1 cellular context compared by ENCODE assay signal in genomic region chr6:146890644-146891434, GRCh38.
TF ChIP-seq lines count a peak whose summit lies in the region.

No MANE protein-coding gene starts in this region.

TF ChIP-seq in K562, 482 proteins besides CTCF, POLR2A, EP300 and RAD21 (continued from another document and continues in another):
- TF ChIP-seq ZBTB2 (IDR thresholded peaks at IDR 0.05) = no peak
- TF ChIP-seq KAT2B (IDR thresholded peaks at IDR 0.05; ENCODE audit: low read depth, low read length) = no peak
- TF ChIP-seq PRMT5 (CRISPR knock-in tag; IDR thresholded peaks at IDR 0.05) = no peak
- no peak for TF ChIP-seq ZNF778 (CRISPR knock-in tag; IDR thresholded peaks at IDR 0.05)
- no peak for TF ChIP-seq TCF7L2 (IDR thresholded peaks at IDR 0.05; ENCODE audit: low read depth, low read length)
- no peak for TF ChIP-seq ZEB2 (IDR thresholded peaks at IDR 0.05)
- TF ChIP-seq JUND (IDR thresholded peaks at IDR 0.05; ENCODE audit: borderline replicate concordance, low read depth, low read length) = peak; percentile 20; the same call in 1 of the 2 replicates
- peak; percentile 64; the same call in 2 of the 3 replicates for TF ChIP-seq JUND (tag; IDR thresholded peaks at IDR 0.05; ENCODE audit: borderline replicate concordance, low read depth, low read length)
- TF ChIP-seq NFIX (CRISPR knock-in tag; IDR thresholded peaks at IDR 0.05; ENCODE audit: low read depth) = no peak
- TF ChIP-seq MLX (CRISPR knock-in tag; conservative IDR thresholded peaks at IDR 0.05) = no peak
- no peak for TF ChIP-seq MBD1 (CRISPR knock-in tag; IDR thresholded peaks at IDR 0.05)
- TF ChIP-seq THRA (IDR thresholded peaks at IDR 0.05) = no peak
- no peak for TF ChIP-seq CHCHD3 (CRISPR knock-in tag; IDR thresholded peaks at IDR 0.05)
- no peak for TF ChIP-seq MED1 (CRISPR knock-in tag; IDR thresholded peaks at IDR 0.05; ENCODE audit: borderline replicate concordance)
- TF ChIP-seq POLR2H (tag; IDR thresholded peaks at IDR 0.05; ENCODE audit: low read depth) = no peak
- TF ChIP-seq PATZ1 (CRISPR knock-in tag; IDR thresholded peaks at IDR 0.05; ENCODE audit: borderline replicate concordance) = no peak
- no peak for TF ChIP-seq NFXL1 (CRISPR knock-in tag; IDR thresholded peaks at IDR 0.05)
- TF ChIP-seq FOXK1 (CRISPR knock-in tag; IDR thresholded peaks at IDR 0.05; ENCODE audit: borderline replicate concordance) = no peak
- TF ChIP-seq NR2C2 (CRISPR knock-in tag; IDR thresholded peaks at IDR 0.05) = no peak
- TF ChIP-seq NR2C2 (tag; IDR thresholded peaks at IDR 0.05) = no peak; the same call in 1 of the 2 replicates
- TF ChIP-seq MYBL2 (IDR thresholded peaks at IDR 0.05; ENCODE audit: low read depth) = no peak
- TF ChIP-seq MYBL2 (CRISPR knock-in tag; IDR thresholded peaks at IDR 0.05; ENCODE audit: borderline replicate concordance) = no peak
- TF ChIP-seq ZFPM2 (CRISPR knock-in tag; IDR thresholded peaks at IDR 0.05) = no peak
- no peak for TF ChIP-seq SMARCC2 (IDR thresholded peaks at IDR 0.05; ENCODE audit: low read depth)
- TF ChIP-seq CCNT2 (IDR thresholded peaks at IDR 0.05; ENCODE audit: borderline replicate concordance, extremely low read depth, insufficient read length, low read depth, low read length) = no peak
- TF ChIP-seq SAP30 (IDR thresholded peaks at IDR 0.05; ENCODE audit: borderline replicate concordance, insufficient read depth, low read depth, low read length, poor library complexity, severe bottlenecking) = no peak
- no peak for TF ChIP-seq ZNF12 (CRISPR knock-in tag; IDR thresholded peaks at IDR 0.05)
- TF ChIP-seq ZNF717 (CRISPR knock-in tag; IDR thresholded peaks at IDR 0.05) = no peak
- TF ChIP-seq SNAPC5 (CRISPR knock-in tag; IDR thresholded peaks at IDR 0.05) = no peak
- TF ChIP-seq ZNF696 (CRISPR knock-in tag; conservative IDR thresholded peaks at IDR 0.05) = no peak
- no peak for TF ChIP-seq RFX5 (IDR thresholded peaks at IDR 0.05; ENCODE audit: low read depth, low read length)
- TF ChIP-seq MIER1 (IDR thresholded peaks at IDR 0.05; ENCODE audit: low read depth) = no peak
- TF ChIP-seq CHD4 (IDR thresholded peaks at IDR 0.05; ENCODE audit: insufficient read depth, insufficient replicate concordance, low read depth, low read length, poor library complexity, severe bottlenecking) = no peak
- peak; percentile 59; the same call in 1 of the 2 replicates for TF ChIP-seq ZBTB9 (CRISPR knock-in tag; IDR thresholded peaks at IDR 0.05)
- TF ChIP-seq ZNF449 (CRISPR knock-in tag; IDR thresholded peaks at IDR 0.05) = peak; percentile 79
- no peak for TF ChIP-seq ZNF274 (IDR thresholded peaks at IDR 0.05; ENCODE audit: borderline replicate concordance, low read depth, low read length)
- peak; percentile 67 for TF ChIP-seq NFE2 (IDR thresholded peaks at IDR 0.05; ENCODE audit: low read depth)
- TF ChIP-seq HDAC8 (tag; IDR thresholded peaks at IDR 0.05) = no peak
- TF ChIP-seq RNF2 (IDR thresholded peaks at IDR 0.05) = peak; percentile 68
- peak; percentile 74; the same call in 1 of the 2 replicates for TF ChIP-seq ZNF644 (tag; IDR thresholded peaks at IDR 0.05; ENCODE audit: low read depth)
- no peak for TF ChIP-seq NCOA4 (IDR thresholded peaks at IDR 0.05; ENCODE audit: partially characterized antibody)
- TF ChIP-seq CSDE1 (IDR thresholded peaks at IDR 0.05) = no peak
- TF ChIP-seq NUFIP1 (IDR thresholded peaks at IDR 0.05; ENCODE audit: partially characterized antibody) = no peak
- no peak for TF ChIP-seq ADNP (tag; IDR thresholded peaks at IDR 0.05)
- no peak for TF ChIP-seq EZH2 (IDR thresholded peaks at IDR 0.05; ENCODE audit: borderline replicate concordance, low read depth, low read length)
- TF ChIP-seq DNMT1 (IDR thresholded peaks at IDR 0.05) = no peak
- no peak for TF ChIP-seq ZNF695 (CRISPR knock-in tag; IDR thresholded peaks at IDR 0.05)
- no peak for TF ChIP-seq ARID4B (CRISPR knock-in tag; IDR thresholded peaks at IDR 0.05)
- peak; percentile 32; the same call in 1 of the 2 replicates for TF ChIP-seq BCL6 (CRISPR knock-in tag; IDR thresholded peaks at IDR 0.05)
- no peak for TF ChIP-seq NFATC3 (IDR thresholded peaks at IDR 0.05)
- TF ChIP-seq IRF2 (CRISPR knock-in tag; IDR thresholded peaks at IDR 0.05) = no peak
- no peak for TF ChIP-seq ZNF57 (CRISPR knock-in tag; IDR thresholded peaks at IDR 0.05)
- no peak for TF ChIP-seq KDM1A (IDR thresholded peaks at IDR 0.05)
- peak; percentile 63 for TF ChIP-seq HIVEP1 (CRISPR knock-in tag; IDR thresholded peaks at IDR 0.05)
- no peak for TF ChIP-seq PYGO2 (tag; IDR thresholded peaks at IDR 0.05)
- TF ChIP-seq GTF2A2 (tag; IDR thresholded peaks at IDR 0.05) = peak; percentile 78
- peak; percentile 60; the same call in 1 of the 2 replicates for TF ChIP-seq PTRF (tag; IDR thresholded peaks at IDR 0.05)
